Comparison of ENCODE assay signal across 14 cellular contexts in genomic region chr16:50668368-50669008, GRCh38. TPM values are rescaled to one million over a fixed set of nuclear protein-coding genes. Genes with fewer than 3 reads are reported as not detected.
DNase-seq lines count a peak whose midpoint lies in the region; ATAC-seq, FAIRE-seq and TF ChIP-seq lines count a peak whose summit lies in the region.
"Had no signal": no experiment of that assay in that cellular context is flagged by ENCODE, and none has a peak within 500 bp of the region (broad histone marks: within the 10 kb centered on the region; RNA-seq: fewer than 3 reads in every experiment).

No MANE protein-coding gene starts in this region.

- H4K91ac ChIP-seq in H1 (replicated peaks; ENCODE audit: insufficient read length, low read length): no peak overlapping the region

- H4K8ac ChIP-seq in H1 (ENCODE audit: extremely low read depth, insufficient read depth, low read length): no peak overlapping the region

- peaks cover 8% of the 10 kb centered on the region for H3F3A ChIP-seq in neural progenitor cell (ENCODE audit: low read depth)

- H3K4me3 ChIP-seq in CD8-positive, alpha-beta T cell (ENCODE audit: low read depth, low read length): no peak overlapping the region
- H3K4me3 ChIP-seq in H1 (ENCODE audit: extremely low read depth in 1 of 4, insufficient read depth in 2 of 4, low read depth in 3 of 4, low read length in 4 of 4): no peak overlapping the region
- H3K4me3 ChIP-seq in neural progenitor cell: no peak overlapping the region

- peaks cover 20% of the 10 kb centered on the region for H3K36me3 ChIP-seq in CD8-positive, alpha-beta T cell (ENCODE audit: insufficient read depth, low read length)
- no peaks in the 10 kb centered on the region for H3K36me3 ChIP-seq in H1 (ENCODE audit: control insufficient read depth in 2 of 4, insufficient read depth in 4 of 4, low read length in 3 of 4)
- H3K36me3 ChIP-seq in neural progenitor cell: no peaks in the 10 kb centered on the region

- no peak overlapping the region; a peak in 1 of 4 replicates for H3K4me2 ChIP-seq in H1 (ENCODE audit: insufficient read depth in 1 of 2, low read depth in 2 of 2, low read length in 2 of 2)
- H3K4me2 ChIP-seq in neural progenitor cell: no peak overlapping the region

- H2BK120ac ChIP-seq in H1 (replicated peaks; ENCODE audit: low read depth, low read length): no peak overlapping the region

- no peak overlapping the region for H3K56ac ChIP-seq in H1 (replicated peaks; ENCODE audit: insufficient read length, low read depth, low read length)

- no peak overlapping the region for H2BK5ac ChIP-seq in H1 (ENCODE audit: low read depth, low read length)

- peaks cover 36% of the 10 kb centered on the region for H3K4me1 Mint-ChIP-seq in CD8-positive, alpha-beta T cell (ENCODE audit: low read depth)
- H3K4me1 Mint-ChIP-seq in neural progenitor cell: peaks cover 18% of the 10 kb centered on the region

- WGBS in H1 (ENCODE audit: extremely low coverage in 1 of 2, insufficient coverage in 1 of 2, insufficient read length in 1 of 2, insufficient replicate concordance in 2 of 2, low coverage in 1 of 2, low lambda C conversion rate in 2 of 2, missing lambda C conversion rate in 1 of 2), 2 experiments: 76% methylated on average over 5 of the region's 5 CpGs; no CpG with 5 or more reads in 1 of the 2 experiments

- intact Hi-C loops in CD8-positive, alpha-beta T cell (cut with DNase I, micrococcal nuclease): loop anchor here (5.0 to 10.0 kb wide), 5 partner anchors 139 to 604 kb away; partner anchors contain the start of genes HEATR3 (in 2 of the 2), ADCY7 (in 1 of the 2) and BRD7 (in 1 of the 2)

- TF ChIP-seq EP300 in Ishikawa (IDR thresholded peaks at IDR 0.05; ENCODE audit: borderline replicate concordance): no peak
- no peak for TF ChIP-seq EP300 in H1 (IDR thresholded peaks at IDR 0.05; ENCODE audit: borderline replicate concordance in 1 of 2, low read depth in 2 of 2, low read length in 2 of 2)

- no peaks in the 10 kb centered on the region for H3K79me1 ChIP-seq in H1 (ENCODE audit: low read depth, low read length)

- H2AK5ac ChIP-seq in H1 (ENCODE audit: low read depth, low read length): no peak overlapping the region

- peak overlapping the region; percentile 81 for H3K27ac Mint-ChIP-seq in CD8-positive, alpha-beta T cell
- peak overlapping the region; percentile 78 for H3K27ac Mint-ChIP-seq in neural progenitor cell

- H2AFZ ChIP-seq in H1 (ENCODE audit: low read length): no peak overlapping the region
- H2AFZ ChIP-seq in neural progenitor cell (replicated peaks): peak overlapping the region; percentile 72

- no peak overlapping the region for H3K9ac ChIP-seq in H1 (replicated peaks in 1 of 4; ENCODE audit: extremely low read depth in 1 of 4, low read depth in 3 of 4, low read length in 3 of 4)
- no peak overlapping the region for H3K9ac ChIP-seq in neural progenitor cell

- H3K18ac ChIP-seq in H1 (ENCODE audit: extremely low read depth, low read length): no peak overlapping the region

- H3K79me2 ChIP-seq in H1 (ENCODE audit: control insufficient read depth in 1 of 2, insufficient read depth in 2 of 2, low read length in 2 of 2) (no peaks in the 10 kb centered on the region), neural progenitor cell (ENCODE audit: low read depth) (no peaks in the 10 kb centered on the region)

- no peak overlapping the region for H3K23ac ChIP-seq in H1 (ENCODE audit: insufficient read length)

- H4K5ac ChIP-seq in H1 (ENCODE audit: insufficient read length, low read depth, low read length): no peak overlapping the region

- H3K23me2 ChIP-seq in H1 (ENCODE audit: low read depth, low read length): no peaks in the 10 kb centered on the region; the same call in 1 of the 2 replicates

- TF ChIP-seq RAD21 in Ishikawa (IDR thresholded peaks at IDR 0.05; ENCODE audit: low read depth) (0 out of 2 replicates have a peak, but pooled peaks have one; percentile 12), H1 (IDR thresholded peaks at IDR 0.05 in 1 of 2, conservative IDR thresholded peaks at IDR 0.05 in 1 of 2; ENCODE audit: low read depth in 2 of 2, low read length in 2 of 2) (no peak; a peak in 1 of 4 replicates)

- POLR2A ChIA-PET in CD8-positive, alpha-beta T cell (lab: Charles Lee): interaction anchor here (1.2 to 7.5 kb wide), 3 partner anchors 10 to 78 kb away, joined by 3 to 46 read pairs (median 8); partner anchors contain the start of gene SNX20
- POLR2A ChIA-PET in H1 (lab: Charles Lee; ENCODE audit: partially characterized antibody): no interaction called here

- no peak overlapping the region for H3K4me3 Mint-ChIP-seq in CD8-positive, alpha-beta T cell
- H3K4me3 Mint-ChIP-seq in neural progenitor cell: no peak overlapping the region

- H4K20me1 ChIP-seq in H1 (replicated peaks in 1 of 2; ENCODE audit: control insufficient read depth in 1 of 2, insufficient read depth in 2 of 2, low read length in 2 of 2) (no peaks in the 10 kb centered on the region), neural progenitor cell (ENCODE audit: low read depth) (no peaks in the 10 kb centered on the region)

- H3K27me3 Mint-ChIP-seq in CD8-positive, alpha-beta T cell (ENCODE audit: low read depth): no peaks in the 10 kb centered on the region
- peaks cover 12% of the 10 kb centered on the region for H3K27me3 Mint-ChIP-seq in neural progenitor cell (ENCODE audit: insufficient read depth, low read depth)

- no peak for FAIRE-seq in H1 (lab: Jason Lieb, UNC)

- peaks cover 48% of the 10 kb centered on the region for H3K36me3 Mint-ChIP-seq in CD8-positive, alpha-beta T cell
- H3K36me3 Mint-ChIP-seq in neural progenitor cell: peaks cover 16% of the 10 kb centered on the region

- TF ChIP-seq POLR2A in H1 (IDR thresholded peaks at IDR 0.05; ENCODE audit: control extremely low read depth in 1 of 2, low read depth in 2 of 2, low read length in 2 of 2): no peak

- peaks cover 21% of the 10 kb centered on the region for H3K4me1 ChIP-seq in CD8-positive, alpha-beta T cell (ENCODE audit: insufficient read depth, low read length)
- H3K4me1 ChIP-seq in H1 (replicated peaks in 1 of 4; ENCODE audit: control insufficient read depth in 3 of 4, insufficient read depth in 4 of 4, low read length in 3 of 4) (peaks cover 0 to 2% (median 0%) of the 10 kb centered on the region in 4 experiments; a peak in 1 of 7 replicates), neural progenitor cell (peaks cover 6% of the 10 kb centered on the region)

- no peak overlapping the region for H2BK15ac ChIP-seq in H1 (ENCODE audit: low read length)

- TF ChIP-seq CTCF in CD8-positive, alpha-beta T cell (IDR thresholded peaks at IDR 0.05): no peak
- peak in 2 of 3 experiments; percentile 21 to 38; a peak in 2 of 4 replicates for TF ChIP-seq CTCF in H1 (IDR thresholded peaks at IDR 0.05; ENCODE audit: control extremely low read depth in 1 of 3, insufficient read depth in 1 of 3, low read depth in 1 of 3, low read length in 3 of 3)
- TF ChIP-seq CTCF in neural progenitor cell (IDR thresholded peaks at IDR 0.05): no peak

- H3K14ac ChIP-seq in H1 (ENCODE audit: insufficient read length): no peak overlapping the region

- peaks cover 10% of the 10 kb centered on the region for H3K9me3 ChIP-seq in CD8-positive, alpha-beta T cell (ENCODE audit: low read length)
- H3K9me3 ChIP-seq in H1 (ENCODE audit: insufficient read depth in 2 of 2, low read depth in 1 of 2, low read length in 1 of 2): peaks cover 13 to 16% of the 10 kb centered on the region in 2 experiments
- H3K9me3 ChIP-seq in neural progenitor cell (ENCODE audit: low read depth): peaks cover 6% of the 10 kb centered on the region

- H2BK12ac ChIP-seq in H1 (ENCODE audit: low read depth, low read length): no peak overlapping the region

- H3K27ac ChIP-seq in CD8-positive, alpha-beta T cell (ENCODE audit: low read depth, low read length): no peak overlapping the region
- H3K27ac ChIP-seq in H1 (ENCODE audit: low read depth, low read length): no peak overlapping the region
- peak overlapping the region; percentile 67 for H3K27ac ChIP-seq in neural progenitor cell

- H3K27me3 ChIP-seq in CD8-positive, alpha-beta T cell (ENCODE audit: insufficient read depth, low read length): no peaks in the 10 kb centered on the region
- H3K27me3 ChIP-seq in H1 (replicated peaks in 1 of 4; ENCODE audit: control insufficient read depth in 3 of 4, extremely low read depth in 1 of 4, insufficient read depth in 3 of 4, low read length in 3 of 4) (0 out of 7 replicates have a peak, but pooled peaks cover 0 to 3% (median 0%) of the 10 kb centered on the region in 4 experiments), neural progenitor cell (peaks cover 11% of the 10 kb centered on the region)

- no peak overlapping the region for H2BK20ac ChIP-seq in H1 (ENCODE audit: low read length)

- DNase-seq in CD8-positive, alpha-beta T cell: no peak
- no peak for DNase-seq in H1 (ENCODE audit: low read depth in 1 of 2, low spot score in 2 of 2)
- peak; percentile 18 for DNase-seq in neural progenitor cell (ENCODE audit: low spot score)
- no peak for DNase-seq in NOMO-1 treated with DMSO at 0.1 percent for 48 hours (lab: John Stamatoyannopoulos, UW; ENCODE audit: unreplicated experiment)
- DNase-seq in D341Med (ENCODE audit: low spot score): no peak
- DNase-seq: Kasumi-1 had no signal

- no peak overlapping the region for H3K4ac ChIP-seq in H1 (replicated peaks; ENCODE audit: insufficient read length, low read depth, low read length)

- peaks cover 6% of the 10 kb centered on the region for H3K9me3 Mint-ChIP-seq in CD8-positive, alpha-beta T cell
- peaks cover 31% of the 10 kb centered on the region for H3K9me3 Mint-ChIP-seq in neural progenitor cell

- ATAC-seq in CD8-positive, alpha-beta T cell: no peak
- ATAC-seq in HG03175 (IDR thresholded peaks at IDR 0.05; ENCODE audit: unreplicated experiment) (no peak), GM19328 (IDR thresholded peaks at IDR 0.05; ENCODE audit: unreplicated experiment) (no peak)

- CTCF ChIA-PET in CD8-positive, alpha-beta T cell (lab: Charles Lee): interaction anchor here (0.6 to 11.9 kb wide), 12 partner anchors 8 to 812 kb away, joined by 3 to 137 read pairs (median 6); partner anchors contain the start of genes SNX20 and ZNF423
- CTCF ChIA-PET in H1 (lab: Charles Lee; ENCODE audit: partially characterized antibody): interaction anchor here (0.6 to 21.1 kb wide), 42 partner anchors 7 to 382 kb away, joined by 3 to 279 read pairs (median 5); partner anchors contain the start of genes CYLD and SNX20

RNA-seq across cellular contexts. Expression of gene SNX20, which starts 12.6 kb away (rescaled TPM):
- total RNA-seq in CD8-positive, alpha-beta T cell: 10 to 100 TPM; 18.6 to 20.1 TPM
- not detected in 2 replicates for total RNA-seq in H1 (2021; fragmentation: NEBNext Ultra II Directional; extraction: Animal tissue kit (Norgen Biotek cat#: 25700))
- polyA plus RNA-seq in H1 (2011; rRNA removed): not detected in 2 replicates
- not detected for polyA plus RNA-seq in H1 (2011; cell fraction: cytosol; rRNA removed)
- polyA plus RNA-seq in H1 (2011; cell fraction: nucleus; rRNA removed): not detected
- not detected in 4 replicates for polyA plus RNA-seq in H1 (2012, experiment 1 of 2)
- polyA plus RNA-seq in H1 (2012, experiment 2 of 2): not detected
- polyA plus RNA-seq in H1 (2013, experiment 1 of 2): not detected
- polyA plus RNA-seq in H1 (2013, experiment 2 of 2): not detected
- polyA minus RNA-seq in H1 (2011; rRNA and poly(A)+ RNA removed): 0.17 TPM in 1 of 2 replicates, not detected in the other
- polyA minus RNA-seq in H1 (2011; cell fraction: cytosol; rRNA and poly(A)+ RNA removed): not detected
- not detected for polyA minus RNA-seq in H1 (2011; cell fraction: nucleus; rRNA and poly(A)+ RNA removed)
- not detected in 2 replicates for total RNA-seq in neural progenitor cell (ENCODE audit: low replicate concordance)
- total RNA-seq: Daoy, fibroblast of villous mesenchyme, H4, NCI-H460, SK-MEL-5 had no signal

RNA-seq across cellular contexts. Expression of gene NOD2, which starts 24.9 kb away (rescaled TPM):
- total RNA-seq in CD8-positive, alpha-beta T cell: under 1 TPM; 0.86 to 0.90 TPM
- 0.37 and 1.1 TPM in 2 replicates for total RNA-seq in H1 (2021; fragmentation: NEBNext Ultra II Directional; extraction: Animal tissue kit (Norgen Biotek cat#: 25700))
- polyA plus RNA-seq in H1 (2011; rRNA removed): 0.42 and 0.61 TPM in 2 replicates
- 0.27 TPM for polyA plus RNA-seq in H1 (2011; cell fraction: cytosol; rRNA removed)
- 0.34 TPM for polyA plus RNA-seq in H1 (2011; cell fraction: nucleus; rRNA removed)
- polyA plus RNA-seq in H1 (2012, experiment 1 of 2): 0.11 to 0.43 TPM (median 0.21 TPM) in 4 replicates
- polyA plus RNA-seq in H1 (2012, experiment 2 of 2): 0.04 TPM
- polyA plus RNA-seq in H1 (2013, experiment 1 of 2): 0.28 TPM
- polyA plus RNA-seq in H1 (2013, experiment 2 of 2): 0.24 TPM
- polyA minus RNA-seq in H1 (2011; rRNA and poly(A)+ RNA removed): 0.66 and 1.0 TPM in 2 replicates
- 1.2 TPM for polyA minus RNA-seq in H1 (2011; cell fraction: cytosol; rRNA and poly(A)+ RNA removed)
- polyA minus RNA-seq in H1 (2011; cell fraction: nucleus; rRNA and poly(A)+ RNA removed): 1.2 TPM
- total RNA-seq in neural progenitor cell (ENCODE audit: low replicate concordance): 0.22 TPM in 1 of 2 replicates, not detected in the other
- total RNA-seq: fibroblast of villous mesenchyme, H4, SK-MEL-5 had no signal

Comparison
In these comparisons a context has a peak if more than half of its experiments do, and no peak if none do; other contexts are left out.
1. CTCF ChIP-seq: peak in H1 (2 of 3); none in CD8-positive, alpha-beta T cell (single experiment) and neural progenitor cell (single experiment).
2. RNA of gene SNX20, which starts 12.6 kb away (total RNA-seq): 18.6 to 20.1 TPM in CD8-positive, alpha-beta T cell; not detected in H1 and not detected in neural progenitor cell; every median in the first group is over 10 times any median in the second.